Comparison of ENCODE assay signal across 13 cellular contexts in the genomic region with DNA sequence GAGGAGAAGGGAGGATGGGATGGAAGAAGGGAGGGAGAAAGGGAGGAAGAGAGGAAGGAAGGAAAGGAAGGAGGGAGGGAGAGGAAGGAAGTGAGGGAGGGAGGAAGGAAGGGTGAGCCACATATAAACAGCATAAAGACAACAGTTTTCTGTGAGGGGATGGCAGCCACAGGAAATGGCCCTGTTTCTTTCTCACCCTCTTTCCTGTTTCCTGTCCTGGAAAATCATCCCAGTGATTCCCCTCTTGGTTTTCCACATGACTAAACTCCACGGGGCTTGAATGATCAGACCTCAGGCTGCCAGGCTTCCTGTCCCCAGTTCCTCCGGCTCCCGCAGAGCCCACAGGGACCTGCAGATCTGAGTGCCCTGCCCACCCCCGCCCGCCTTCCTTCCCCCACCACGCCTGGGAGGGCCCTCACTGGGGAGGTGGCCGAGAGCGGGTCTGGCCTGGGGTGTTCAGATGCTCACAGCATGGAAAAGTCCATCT. TPM values are rescaled to one million over a fixed set of nuclear protein-coding genes. Genes with fewer than 3 reads are reported as not detected.
A peak's percentile ranks its signal among the peaks of the same experiment; 100 is the strongest.
DNase-seq lines count a peak whose midpoint lies in the region; ATAC-seq lines count a peak whose summit lies in the region.
"Had no signal": no experiment of that assay in that cellular context is flagged by ENCODE, and none has a peak within 500 bp of the region (broad histone marks: within the 10 kb centered on the region; RNA-seq: fewer than 3 reads in every experiment).

A gene with protein sequence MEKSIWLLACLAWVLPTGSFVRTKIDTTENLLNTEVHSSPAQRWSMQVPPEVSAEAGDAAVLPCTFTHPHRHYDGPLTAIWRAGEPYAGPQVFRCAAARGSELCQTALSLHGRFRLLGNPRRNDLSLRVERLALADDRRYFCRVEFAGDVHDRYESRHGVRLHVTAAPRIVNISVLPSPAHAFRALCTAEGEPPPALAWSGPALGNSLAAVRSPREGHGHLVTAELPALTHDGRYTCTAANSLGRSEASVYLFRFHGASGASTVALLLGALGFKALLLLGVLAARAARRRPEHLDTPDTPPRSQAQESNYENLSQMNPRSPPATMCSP (plus strand): TSS at position 418 of the 487 bp plus-strand sequence. CDS start 54 bp downstream, at position 472.

- DNase-seq in CD1c-positive myeloid dendritic cell (ENCODE audit: extremely low spot score) (peak; percentile 22), HT1080 (ENCODE audit: low read depth) (peak; percentile 78), posterior cingulate gyrus (no peak), activated gamma-delta T cell treated with Interleukin-2 at 50 U/mL for 16 hours (no peak), cardiac septum (ENCODE audit: low spot score) (no peak), HPDE6-E6E7 (ENCODE audit: extremely low spot score) (no peak)
- DNase-seq in central memory CD8-positive, alpha-beta T cell (ENCODE audit: low spot score in 2 of 2), result no peak
- no peak for DNase-seq in naive thymus-derived CD8-positive, alpha-beta T cell
- DNase-seq: amygdala, glutamatergic neuron, NCI-H1930 had no signal

- H3K4me3 Mint-ChIP-seq in central memory CD8-positive, alpha-beta T cell, result no peak within 1 kb of the TSS
- H3K4me3 Mint-ChIP-seq in naive thymus-derived CD8-positive, alpha-beta T cell, result peak within 1 kb of the TSS in 7 of 10 donors; percentile 5 to 75 (median 46)
- H3K4me3 Mint-ChIP-seq: stimulated activated naive CD8-positive, alpha-beta T cell treated with anti-CD3 and anti-CD28 coated beads, Interleukin-15, Interleukin-2, amounts not matched to agents 100 ng/mL and 50 ng/mL, for 24 hours; T-helper 2 cell treated with Interferon-gamma antibody and Interleukin-4, amounts not matched to agents 5 μg/mL and 100 μg/mL, for 36 hours had no signal

- peaks cover 30% of the 10 kb centered on the region for H3K27me3 Mint-ChIP-seq in central memory CD8-positive, alpha-beta T cell
- peaks cover 0 to 18% (median 6%) of the 10 kb centered on the region in 5 donors for H3K27me3 Mint-ChIP-seq in naive thymus-derived CD8-positive, alpha-beta T cell

- peak within 1 kb of the TSS; percentile 52 for H3K27ac Mint-ChIP-seq in central memory CD8-positive, alpha-beta T cell (ENCODE audit: low read depth)
- H3K27ac Mint-ChIP-seq in naive thymus-derived CD8-positive, alpha-beta T cell, result peak within 1 kb of the TSS in 8 of 10 donors; percentile 11 to 90 (median 62)
- H3K27ac Mint-ChIP-seq: stimulated activated naive CD8-positive, alpha-beta T cell treated with anti-CD3 and anti-CD28 coated beads, Interleukin-15, Interleukin-2, amounts not matched to agents 100 ng/mL and 50 ng/mL, for 24 hours; T-helper 2 cell treated with Interferon-gamma antibody and Interleukin-4, amounts not matched to agents 5 μg/mL and 100 μg/mL, for 36 hours had no signal

- POLR2A ChIA-PET in naive thymus-derived CD8-positive, alpha-beta T cell (lab: Charles Lee), result no interaction called here

- no peak for ATAC-seq in central memory CD8-positive, alpha-beta T cell (replicated peaks; ENCODE audit: extremely low read depth, poor library complexity, severe bottlenecking)
- ATAC-seq in naive thymus-derived CD8-positive, alpha-beta T cell, result peak in 1 of 2 donors; percentile 42

- no peaks in the 10 kb centered on the region for H3K9me3 Mint-ChIP-seq in central memory CD8-positive, alpha-beta T cell
- peaks cover 0 to 4% (median 0%) of the 10 kb centered on the region in 9 donors for H3K9me3 Mint-ChIP-seq in naive thymus-derived CD8-positive, alpha-beta T cell
- H3K9me3 Mint-ChIP-seq: stimulated activated naive CD8-positive, alpha-beta T cell treated with anti-CD3 and anti-CD28 coated beads, Interleukin-15, Interleukin-2, amounts not matched to agents 100 ng/mL and 50 ng/mL, for 24 hours; T-helper 2 cell treated with Interferon-gamma antibody and Interleukin-4, amounts not matched to agents 5 μg/mL and 100 μg/mL, for 36 hours had no signal

- intact Hi-C loops in posterior cingulate gyrus (cut with DNase I), result no loop called here
- intact Hi-C loops in cardiac septum (cut with DNase I), result no loop called here

- no peaks in the 10 kb centered on the region for H3K36me3 Mint-ChIP-seq in central memory CD8-positive, alpha-beta T cell (ENCODE audit: insufficient read depth)
- peaks cover 0 to 2% (median 2%) of the 10 kb centered on the region in 3 donors for H3K36me3 Mint-ChIP-seq in naive thymus-derived CD8-positive, alpha-beta T cell

- H3K4me1 Mint-ChIP-seq in central memory CD8-positive, alpha-beta T cell, result peaks cover 13% of the 10 kb centered on the region
- peaks cover 22 to 40% (median 36%) of the 10 kb centered on the region in 4 donors for H3K4me1 Mint-ChIP-seq in naive thymus-derived CD8-positive, alpha-beta T cell

RNA-seq across cellular contexts. Expression of the gene that starts here (rescaled TPM):
- total RNA-seq in HT1080 (2014; rRNA removed; shearing (Covaris generic)), result 7.5 and 9.1 TPM in 2 replicates
- polyA plus RNA-seq in HT1080 (2015; cell fraction: cytosol; rRNA removed), result 13.8 and 17.7 TPM in 2 replicates
- 12.7 and 15.3 TPM in 2 replicates for polyA plus RNA-seq in HT1080 (2015; cell fraction: nucleus; rRNA removed)
- total RNA-seq in naive thymus-derived CD8-positive, alpha-beta T cell, result not detected
- not detected for polyA plus RNA-seq in naive thymus-derived CD8-positive, alpha-beta T cell
- total RNA-seq in cardiac septum, result not detected

Comparison
In these comparisons a context has a peak if more than half of its experiments do, and no peak if none do; other contexts are left out.
1. DNase-seq: peak in CD1c-positive myeloid dendritic cell (single experiment) and HT1080 (single experiment); none in central memory CD8-positive, alpha-beta T cell (0 of 2), naive thymus-derived CD8-positive, alpha-beta T cell (0 of 10), posterior cingulate gyrus (0 of 10), activated gamma-delta T cell treated with Interleukin-2 at 50 U/mL for 16 hours (single experiment), cardiac septum (single experiment) and HPDE6-E6E7 (single experiment).